Comparison of ENCODE assay signal across 1 cellular context in genomic region chr2:174334781-174335604, GRCh38.
A peak's percentile ranks its signal among the peaks of the same experiment; 100 is the strongest.
TF ChIP-seq lines count a peak whose summit lies in the region.

TSS of gene SP9 (plus strand) at chr2:174334954. CDS start at chr2:174335093, 139 bp downstream.

TF ChIP-seq in K562, 482 proteins besides CTCF, POLR2A, EP300 and RAD21 (continued from another document):
- TF ChIP-seq MAX (CRISPR knock-in tag; IDR thresholded peaks at IDR 0.05) (peak; percentile 95), ZNF407 (IDR thresholded peaks at IDR 0.05; ENCODE audit: low read depth) (no peak), MEF2A (IDR thresholded peaks at IDR 0.05; ENCODE audit: control insufficient read depth, low read depth, low read length) (peak; percentile 87; the same call in 1 of the 2 replicates), L3MBTL2 (IDR thresholded peaks at IDR 0.05) (peak; percentile 99), UBTF (IDR thresholded peaks at IDR 0.05; ENCODE audit: borderline replicate concordance in 1 of 2, low read depth in 2 of 2, low read length in 2 of 2) (peak in 1 of 2 experiments; percentile 28; a peak in 1 of 4 replicates), FOXA3 (CRISPR knock-in tag; conservative IDR thresholded peaks at IDR 0.05 in 1 of 2, IDR thresholded peaks at IDR 0.05 in 1 of 2) (peak in 1 of 2 experiments; percentile 61; a peak in 1 of 4 replicates), RBM25 (IDR thresholded peaks at IDR 0.05; ENCODE audit: low read depth, low read length, severe bottlenecking) (peak; percentile 49), RB1 (IDR thresholded peaks at IDR 0.05; ENCODE audit: low read depth) (peak; percentile 60), ZNF121 (CRISPR knock-in tag; conservative IDR thresholded peaks at IDR 0.05) (0 out of 2 replicates have a peak, but pooled peaks have one; percentile 14), TAF9B (IDR thresholded peaks at IDR 0.05; ENCODE audit: partially characterized antibody) (no peak), FOXP4 (CRISPR knock-in tag; IDR thresholded peaks at IDR 0.05; ENCODE audit: borderline replicate concordance) (peak; percentile 97), ZFX (CRISPR knock-in tag; IDR thresholded peaks at IDR 0.05) (peak; percentile 66), ZNF12 (CRISPR knock-in tag; IDR thresholded peaks at IDR 0.05) (no peak), ATF6 (CRISPR knock-in tag; IDR thresholded peaks at IDR 0.05) (peak; percentile 98), ZBTB1 (CRISPR knock-in tag; IDR thresholded peaks at IDR 0.05; ENCODE audit: borderline replicate concordance, low read depth) (0 out of 2 replicates have a peak, but pooled peaks have one; percentile 51), E2F6 (IDR thresholded peaks at IDR 0.05; ENCODE audit: borderline replicate concordance in 1 of 2, extremely low read depth in 1 of 2, insufficient read depth in 1 of 2, insufficient read length in 1 of 2, low read depth in 1 of 2, low read length in 1 of 2, poor library complexity in 1 of 2, severe bottlenecking in 1 of 2) (peak; percentile 95 to 100), ZNF263 (CRISPR knock-in tag; IDR thresholded peaks at IDR 0.05; ENCODE audit: borderline replicate concordance) (peak; percentile 38; the same call in 1 of the 2 replicates), POLR2G (IDR thresholded peaks at IDR 0.05; ENCODE audit: low read depth, low read length) (peak; percentile 64), TCF15 (CRISPR knock-in tag; IDR thresholded peaks at IDR 0.05) (no peak), TCF7L2 (IDR thresholded peaks at IDR 0.05; ENCODE audit: low read depth, low read length) (peak; percentile 88)
TF ChIP-seq in K562: peak in this region for 63.
